9 cellular contexts compared by ENCODE assay signal in genomic region chr9:127187231-127187956, GRCh38.
DNase-seq lines count a peak whose midpoint lies in the region; ATAC-seq and TF ChIP-seq lines count a peak whose summit lies in the region.
"Had no signal": no experiment of that assay in that cellular context is flagged by ENCODE, and none has a peak within 500 bp of the region (broad histone marks: within the 10 kb centered on the region; RNA-seq: fewer than 3 reads in every experiment).

No MANE protein-coding gene starts in this region.

- H3K4me3 ChIP-seq in SJCRH30, result no peak overlapping the region
- no peak overlapping the region for H3K4me3 ChIP-seq in fibroblast of pulmonary artery (replicated peaks; ENCODE audit: low read depth, low read length)
- H3K4me3 ChIP-seq in prostate gland, result no peak overlapping the region

- no peaks in the 10 kb centered on the region for H3K36me3 ChIP-seq in SJCRH30
- no peaks in the 10 kb centered on the region for H3K36me3 ChIP-seq in prostate gland

- TF ChIP-seq CTCF in Calu3 (IDR thresholded peaks at IDR 0.05; ENCODE audit: unreplicated experiment) (no peak), fibroblast of pulmonary artery (IDR thresholded peaks at IDR 0.05; ENCODE audit: low read length, missing control alignments) (no peak), prostate gland (IDR thresholded peaks at IDR 0.05) (no peak)

- DNase-seq in Calu3 (peak; percentile 41), SJCRH30 (peak; percentile 65 to 66), fibroblast of pulmonary artery (ENCODE audit: low read depth) (peak; percentile 99), prostate gland (ENCODE audit: low spot score) (peak; percentile 83), superior temporal gyrus (ENCODE audit: extremely low spot score) (no peak)
- DNase-seq in stimulated activated CD4-positive, alpha-beta T cell treated with anti-CD3 and anti-CD28 coated beads, Interleukin-15, amount 100 ng/mL, for 24 hours, result no peak
- DNase-seq in activated CD4-positive, alpha-beta T cell treated with anti-CD3 and anti-CD28 coated beads, Interleukin-2, amount 50 U/mL, for 1 hour, result no peak

- no peak overlapping the region for H3K27ac Mint-ChIP-seq in Calu3 (ENCODE audit: unreplicated experiment)

- H3K4me1 ChIP-seq in SJCRH30, result peaks cover 29% of the 10 kb centered on the region
- peaks cover 9% of the 10 kb centered on the region for H3K4me1 ChIP-seq in prostate gland (replicated peaks)

- intact Hi-C loops in Calu3 (cut with micrococcal nuclease; ENCODE audit: unreplicated experiment), result no loop called here
- intact Hi-C loops in prostate gland (cut with DNase I), result loop anchor here (1.0 to 2.0 kb wide), 2 partner anchors 53 to 65 kb away; partner anchors contain the start of gene ANGPTL2

- peaks cover 5% of the 10 kb centered on the region for H3K36me3 Mint-ChIP-seq in Calu3 (ENCODE audit: insufficient read depth, unreplicated experiment)

- H3K27me3 ChIP-seq in SJCRH30 (no peaks in the 10 kb centered on the region), prostate gland (replicated peaks; ENCODE audit: insufficient read depth) (no peaks in the 10 kb centered on the region)

- 40% methylated on average over 14 of the region's 14 CpGs for WGBS in prostate gland

- CTCF ChIA-PET in Calu3 (lab: Charles Lee), result no interaction called here

- TF ChIP-seq POLR2A in prostate gland (IDR thresholded peaks at IDR 0.05), result no peak

- H3K4me1 Mint-ChIP-seq in Calu3 (ENCODE audit: low read depth, unreplicated experiment), result peaks cover 10% of the 10 kb centered on the region

- H3K27ac ChIP-seq in SJCRH30, result no peak overlapping the region; the same call in 1 of the 2 replicates
- H3K27ac ChIP-seq in prostate gland, result peak overlapping the region; percentile 55 to 79

- H3K9me3 Mint-ChIP-seq in Calu3 (ENCODE audit: low read depth, unreplicated experiment), result no peaks in the 10 kb centered on the region
- H3K9me3 Mint-ChIP-seq: IgD-negative memory B cell had no signal

- no peak overlapping the region for H3K4me3 Mint-ChIP-seq in Calu3 (ENCODE audit: low read depth, unreplicated experiment)
- H3K4me3 Mint-ChIP-seq: IgD-negative memory B cell had no signal

- H3K9me3 ChIP-seq in SJCRH30 (replicated peaks) (no peaks in the 10 kb centered on the region), prostate gland (no peaks in the 10 kb centered on the region)

- no peak for ATAC-seq in HG03159 (IDR thresholded peaks at IDR 0.05; ENCODE audit: unreplicated experiment)

- BruUV-seq in Calu3 (replicated peaks; lab: Mats Ljungman, UMichigan), result no TSS peak

- H3K27me3 Mint-ChIP-seq in Calu3 (ENCODE audit: unreplicated experiment), result peaks cover 7% of the 10 kb centered on the region
- H3K27me3 Mint-ChIP-seq: IgD-negative memory B cell had no signal

Comparison
In these comparisons a context has a peak if more than half of its experiments do, and no peak if none do; other contexts are left out.
1. DNase-seq: peak in Calu3 (single experiment), SJCRH30 (2 of 2), fibroblast of pulmonary artery (single experiment) and prostate gland (single experiment); none in stimulated activated CD4-positive, alpha-beta T cell treated with anti-CD3 and anti-CD28 coated beads, Interleukin-15, amount 100 ng/mL, for 24 hours (single experiment), superior temporal gyrus (single experiment) and activated CD4-positive, alpha-beta T cell treated with anti-CD3 and anti-CD28 coated beads, Interleukin-2, amount 50 U/mL, for 1 hour (single experiment).